Comparison of ENCODE assay signal across 25 cellular contexts in the genomic region with DNA sequence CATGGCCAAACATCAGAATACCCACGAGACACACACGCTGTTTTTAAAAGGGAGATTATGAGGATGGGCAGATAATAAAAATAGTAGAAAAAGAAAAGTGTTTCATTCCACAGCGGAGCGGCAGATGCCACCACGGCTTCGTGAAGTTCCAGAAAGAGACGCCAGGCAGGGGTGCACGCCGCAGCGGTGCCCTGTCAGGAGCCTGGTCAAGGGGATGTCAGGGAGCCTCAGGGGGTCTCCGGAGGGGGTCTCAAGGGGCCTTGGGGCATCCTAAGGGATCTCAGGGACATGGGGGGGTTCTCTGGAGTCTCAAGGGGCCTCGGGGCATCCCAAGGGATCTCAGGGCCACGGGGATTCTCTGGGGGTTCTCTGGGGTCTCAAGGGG.
"Had no signal": no experiment of that assay in that cellular context is flagged by ENCODE, and none has a peak within 500 bp of the region (broad histone marks: within the 10 kb centered on the region; RNA-seq: fewer than 3 reads in every experiment).

No MANE protein-coding gene starts in this region.

- DNase-seq: dorsolateral prefrontal cortex; effector CD8-positive, alpha-beta T cell; glutamatergic neuron; immature natural killer cell; left lung; lower lobe of right lung; natural killer cell; stimulated activated CD4-positive, alpha-beta T cell treated with anti-CD3 and anti-CD28 coated beads, Interleukin-2, amount 100 ng/mL, for 24 hours; stimulated activated CD4-positive, alpha-beta T cell treated with anti-CD3 and anti-CD28 coated beads, Interleukin-4, amount 100 ng/mL, for 4 hours; stimulated activated naive B cell treated with anti-CD40 and anti-IgM and Interleukin-4, amounts not matched to agents 10 μg/mL and 1 μg/mL and 100 μg/mL, for 72 hours; thyroid gland had no signal

- H3K27ac ChIP-seq: epithelial cell of prostate, esophagus muscularis mucosa, gastrocnemius medialis, left lung, lower lobe of right lung, neural progenitor cell, ovary, suprapubic skin, thyroid gland, upper lobe of left lung, vagina had no signal

- H3K4me1 ChIP-seq: left lung, lower lobe of right lung, neural progenitor cell, right atrium auricular region, vagina had no signal

- H3K4me2 ChIP-seq: neural progenitor cell had no signal

- H3K9ac ChIP-seq: neural progenitor cell had no signal

- H3K9me3 Mint-ChIP-seq: immature natural killer cell; memory B cell; mesothelial cell of epicardium; natural killer cell; neural progenitor cell; stimulated activated naive B cell treated with anti-CD40 and anti-IgM and Interleukin-4, amounts not matched to agents 10 μg/mL and 1 μg/mL and 100 μg/mL, for 72 hours had no signal

- H3K27ac Mint-ChIP-seq: memory B cell; mesothelial cell of epicardium; natural killer cell; neural progenitor cell; stimulated activated naive B cell treated with anti-CD40 and anti-IgM and Interleukin-4, amounts not matched to agents 10 μg/mL and 1 μg/mL and 100 μg/mL, for 72 hours had no signal

- H3K4me1 Mint-ChIP-seq: memory B cell, neural progenitor cell had no signal

- H3K36me3 Mint-ChIP-seq: natural killer cell had no signal

- H3K27me3 ChIP-seq: dorsolateral prefrontal cortex, esophagus muscularis mucosa, gastrocnemius medialis, left lung, neural progenitor cell, ovary, right atrium auricular region, sigmoid colon, suprapubic skin, thyroid gland, upper lobe of left lung, vagina had no signal

- H3K4me3 Mint-ChIP-seq: immature natural killer cell; memory B cell; mesothelial cell of epicardium; natural killer cell; neural progenitor cell; stimulated activated naive B cell treated with anti-CD40 and anti-IgM and Interleukin-4, amounts not matched to agents 10 μg/mL and 1 μg/mL and 100 μg/mL, for 72 hours had no signal

- H3K9me3 ChIP-seq: esophagus muscularis mucosa, gastrocnemius medialis, left lung, lower lobe of right lung, ovary, right atrium auricular region, sigmoid colon, suprapubic skin, thyroid gland, upper lobe of left lung, vagina had no signal

- H3K4me3 ChIP-seq: coronary artery, dorsolateral prefrontal cortex, esophagus muscularis mucosa, gastrocnemius medialis, left lung, lower lobe of right lung, neural progenitor cell, ovary, right atrium auricular region, sigmoid colon, skin epidermis, suprapubic skin, thyroid gland, upper lobe of left lung, vagina had no signal

- H3K36me3 ChIP-seq: neural progenitor cell, ovary had no signal
